Comparison of ENCODE assay signal across 1 cellular context in the genomic region with DNA sequence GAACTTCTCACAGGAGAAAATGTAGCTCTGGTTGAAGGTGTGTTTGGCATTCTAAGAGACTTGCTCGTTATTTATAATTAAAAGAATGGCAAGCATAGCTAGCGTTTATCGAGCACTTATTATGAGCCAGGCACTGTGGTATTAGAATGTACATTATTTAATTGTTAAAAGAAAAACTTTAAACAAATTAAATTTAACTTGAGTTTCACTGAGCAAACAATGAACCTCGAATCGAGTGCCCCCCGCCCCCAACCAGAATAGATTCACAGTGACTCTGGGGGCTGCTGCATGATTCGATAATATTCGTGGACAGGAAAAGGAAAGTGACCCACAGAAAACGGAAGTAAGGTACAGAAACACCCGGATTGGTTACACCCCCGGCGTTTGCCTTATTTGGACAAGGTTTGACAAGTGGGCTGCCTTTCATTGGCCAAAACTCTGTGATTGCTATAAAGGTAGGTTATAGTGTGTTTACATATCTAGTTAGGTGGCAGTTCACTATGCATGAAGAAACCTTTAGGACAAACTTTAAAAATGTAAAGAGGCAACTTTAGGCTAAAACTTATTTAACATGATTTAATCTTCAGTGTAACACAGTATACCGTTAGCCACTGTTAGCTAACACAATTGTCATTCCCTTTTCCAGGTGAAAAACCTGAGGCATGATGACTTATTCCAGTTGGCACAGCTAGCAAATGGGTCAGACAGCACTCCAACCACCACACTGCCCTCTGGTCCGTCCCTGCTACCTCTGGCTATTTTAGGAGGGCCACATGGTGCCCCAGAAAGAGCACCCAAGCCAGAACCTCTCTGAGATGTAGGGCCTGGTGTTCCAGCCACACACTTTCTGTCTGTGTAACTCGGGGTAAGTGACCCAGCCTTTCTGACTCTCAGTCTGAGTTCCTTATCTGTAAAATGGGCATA.
TF ChIP-seq lines count a peak whose summit lies in the region.

No MANE protein-coding gene starts in this region.

TF ChIP-seq in SK-N-SH treated with all-trans-retinoic acid at 6 μM for 48 hours, 23 proteins besides CTCF, POLR2A, EP300 and RAD21:
- TF ChIP-seq ZNF8 (CRISPR knock-in tag; IDR thresholded peaks at IDR 0.05): no peak
- no peak for TF ChIP-seq ESRRG (CRISPR knock-in tag; IDR thresholded peaks at IDR 0.05)
- TF ChIP-seq, protein P1, sequence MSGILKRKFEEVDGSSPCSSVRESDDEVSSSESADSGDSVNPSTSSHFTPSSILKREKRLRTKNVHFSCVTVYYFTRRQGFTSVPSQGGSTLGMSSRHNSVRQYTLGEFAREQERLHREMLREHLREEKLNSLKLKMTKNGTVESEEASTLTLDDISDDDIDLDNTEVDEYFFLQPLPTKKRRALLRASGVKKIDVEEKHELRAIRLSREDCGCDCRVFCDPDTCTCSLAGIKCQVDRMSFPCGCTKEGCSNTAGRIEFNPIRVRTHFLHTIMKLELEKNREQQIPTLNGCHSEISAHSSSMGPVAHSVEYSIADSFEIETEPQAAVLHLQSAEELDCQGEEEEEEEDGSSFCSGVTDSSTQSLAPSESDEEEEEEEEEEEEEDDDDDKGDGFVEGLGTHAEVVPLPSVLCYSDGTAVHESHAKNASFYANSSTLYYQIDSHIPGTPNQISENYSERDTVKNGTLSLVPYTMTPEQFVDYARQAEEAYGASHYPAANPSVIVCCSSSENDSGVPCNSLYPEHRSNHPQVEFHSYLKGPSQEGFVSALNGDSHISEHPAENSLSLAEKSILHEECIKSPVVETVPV (CRISPR knock-in tag; IDR thresholded peaks at IDR 0.05): no peak
- TF ChIP-seq, protein P2, sequence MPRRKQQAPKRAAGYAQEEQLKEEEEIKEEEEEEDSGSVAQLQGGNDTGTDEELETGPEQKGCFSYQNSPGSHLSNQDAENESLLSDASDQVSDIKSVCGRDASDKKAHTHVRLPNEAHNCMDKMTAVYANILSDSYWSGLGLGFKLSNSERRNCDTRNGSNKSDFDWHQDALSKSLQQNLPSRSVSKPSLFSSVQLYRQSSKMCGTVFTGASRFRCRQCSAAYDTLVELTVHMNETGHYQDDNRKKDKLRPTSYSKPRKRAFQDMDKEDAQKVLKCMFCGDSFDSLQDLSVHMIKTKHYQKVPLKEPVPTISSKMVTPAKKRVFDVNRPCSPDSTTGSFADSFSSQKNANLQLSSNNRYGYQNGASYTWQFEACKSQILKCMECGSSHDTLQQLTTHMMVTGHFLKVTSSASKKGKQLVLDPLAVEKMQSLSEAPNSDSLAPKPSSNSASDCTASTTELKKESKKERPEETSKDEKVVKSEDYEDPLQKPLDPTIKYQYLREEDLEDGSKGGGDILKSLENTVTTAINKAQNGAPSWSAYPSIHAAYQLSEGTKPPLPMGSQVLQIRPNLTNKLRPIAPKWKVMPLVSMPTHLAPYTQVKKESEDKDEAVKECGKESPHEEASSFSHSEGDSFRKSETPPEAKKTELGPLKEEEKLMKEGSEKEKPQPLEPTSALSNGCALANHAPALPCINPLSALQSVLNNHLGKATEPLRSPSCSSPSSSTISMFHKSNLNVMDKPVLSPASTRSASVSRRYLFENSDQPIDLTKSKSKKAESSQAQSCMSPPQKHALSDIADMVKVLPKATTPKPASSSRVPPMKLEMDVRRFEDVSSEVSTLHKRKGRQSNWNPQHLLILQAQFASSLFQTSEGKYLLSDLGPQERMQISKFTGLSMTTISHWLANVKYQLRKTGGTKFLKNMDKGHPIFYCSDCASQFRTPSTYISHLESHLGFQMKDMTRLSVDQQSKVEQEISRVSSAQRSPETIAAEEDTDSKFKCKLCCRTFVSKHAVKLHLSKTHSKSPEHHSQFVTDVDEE (CRISPR knock-in tag; IDR thresholded peaks at IDR 0.05): no peak
- TF ChIP-seq, protein P3, sequence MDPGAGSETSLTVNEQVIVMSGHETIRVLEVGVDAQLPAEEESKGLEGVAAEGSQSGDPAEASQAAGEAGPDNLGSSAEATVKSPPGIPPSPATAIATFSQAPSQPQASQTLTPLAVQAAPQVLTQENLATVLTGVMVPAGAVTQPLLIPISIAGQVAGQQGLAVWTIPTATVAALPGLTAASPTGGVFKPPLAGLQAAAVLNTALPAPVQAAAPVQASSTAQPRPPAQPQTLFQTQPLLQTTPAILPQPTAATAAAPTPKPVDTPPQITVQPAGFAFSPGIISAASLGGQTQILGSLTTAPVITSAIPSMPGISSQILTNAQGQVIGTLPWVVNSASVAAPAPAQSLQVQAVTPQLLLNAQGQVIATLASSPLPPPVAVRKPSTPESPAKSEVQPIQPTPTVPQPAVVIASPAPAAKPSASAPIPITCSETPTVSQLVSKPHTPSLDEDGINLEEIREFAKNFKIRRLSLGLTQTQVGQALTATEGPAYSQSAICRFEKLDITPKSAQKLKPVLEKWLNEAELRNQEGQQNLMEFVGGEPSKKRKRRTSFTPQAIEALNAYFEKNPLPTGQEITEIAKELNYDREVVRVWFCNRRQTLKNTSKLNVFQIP (CRISPR knock-in tag; IDR thresholded peaks at IDR 0.05; ENCODE audit: borderline replicate concordance, low read depth): no peak
- TF ChIP-seq CSDC2 (CRISPR knock-in tag; IDR thresholded peaks at IDR 0.05): no peak
TF ChIP-seq in SK-N-SH treated with all-trans-retinoic acid at 6 μM for 48 hours: peak in this region for 0.
